In the genomic region with DNA sequence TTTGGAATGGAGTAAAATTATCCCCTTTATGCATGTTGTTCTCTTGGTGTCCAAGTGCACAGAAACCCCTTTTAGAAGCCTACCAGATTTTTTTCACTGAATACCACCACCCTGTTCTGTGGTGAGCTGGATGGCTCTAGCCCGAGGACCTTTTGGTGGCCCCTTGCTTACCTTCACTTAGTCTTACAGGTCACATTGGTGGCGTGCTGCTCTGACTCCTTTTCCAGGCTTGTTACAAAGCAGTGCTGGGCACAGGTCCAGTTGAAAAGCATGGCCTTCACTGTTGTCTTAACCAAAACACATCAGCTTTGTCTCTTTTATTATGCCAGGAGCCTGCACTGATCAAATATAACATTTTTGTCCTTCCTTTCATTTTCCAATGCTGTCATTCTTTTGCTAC, we compare ENCODE assay signal across 7 cellular contexts.
"Had no signal": no experiment of that assay in that cellular context is flagged by ENCODE, and none has a peak within 500 bp of the region (broad histone marks: within the 10 kb centered on the region; RNA-seq: fewer than 3 reads in every experiment).

No MANE protein-coding gene starts in this region.

- ATAC-seq: GM23338, HepG2, K562 had no signal

- H3K4me3 ChIP-seq: GM23338, K562 had no signal

- DNase-seq: H9, HCEC 1CT, IMR-90, KG1 had no signal
